In genomic region chr9:16884373-16884772, GRCh38 we compare ENCODE assay signal across 20 cellular contexts. TPM values are rescaled to one million over a fixed set of nuclear protein-coding genes. Genes with fewer than 3 reads are reported as not detected.
DNase-seq lines count a peak whose midpoint lies in the region; ATAC-seq and TF ChIP-seq lines count a peak whose summit lies in the region.
"Had no signal": no experiment of that assay in that cellular context is flagged by ENCODE, and none has a peak within 500 bp of the region (broad histone marks: within the 10 kb centered on the region; RNA-seq: fewer than 3 reads in every experiment).

No MANE protein-coding gene starts in this region.

- no peak overlapping the region for H2AFZ ChIP-seq in DND-41 (ENCODE audit: low read depth, low read length)

- H3K9ac ChIP-seq in DND-41 (ENCODE audit: low read depth, low read length) = no peak overlapping the region; the same call in 1 of the 2 replicates

- H3K4me1 ChIP-seq in DND-41 (ENCODE audit: insufficient read depth, low read length) (peaks cover 46% of the 10 kb centered on the region), esophagus squamous epithelium (peaks cover 0 to 20% (median 0%) of the 10 kb centered on the region in 3 donors)
- H3K4me1 ChIP-seq: right atrium auricular region had no signal

- H3K4me3 ChIP-seq in DND-41 (ENCODE audit: low read depth in 1 of 2, low read length in 2 of 2) (no peak overlapping the region), esophagus squamous epithelium (no peak overlapping the region)
- H3K4me3 ChIP-seq: ovary, right atrium auricular region, upper lobe of left lung had no signal

- peak overlapping the region; percentile 70 for H3K27ac ChIP-seq in DND-41 (ENCODE audit: low read length)
- H3K27ac ChIP-seq in esophagus squamous epithelium = peak overlapping the region in 3 of 4 donors; percentile 0 to 40 (median 18)
- H3K27ac ChIP-seq: ovary, right atrium auricular region, upper lobe of left lung, VCaP had no signal

- intact Hi-C loops in esophagus squamous epithelium (cut with DNase I) = no loop called here

- DNase-seq in DND-41 = no peak
- DNase-seq in OCI-M1 (lab: John Stamatoyannopoulos, UW) = peak; percentile 71
- DNase-seq in esophagus squamous epithelium (lab: John Stamatoyannopoulos, UW) = no peak
- peak; percentile 32 for DNase-seq in pons (ENCODE audit: low spot score)
- no peak for DNase-seq in iPS-NIHi7 (ENCODE audit: extremely low spot score)
- DNase-seq in epidermal melanocyte (ENCODE audit: insufficient read length, low spot score) = no peak
- DNase-seq in AG08396 (ENCODE audit: low spot score) = no peak
- DNase-seq: activated CD4-positive, alpha-beta T cell treated with anti-CD3 and anti-CD28 coated beads, Interleukin-2, amount 10 ng/mL, durations not matched to agents 7 days and 5 days; activated CD8-positive, alpha-beta memory T cell treated with anti-CD3 and anti-CD28 coated beads, Interleukin-2, amount 50 U/mL, for 48 hours; effector CD4-positive, alpha-beta T cell; erythroblast; H9; NCI-H1694; NCI-H774; ovary had no signal

- WGBS in esophagus squamous epithelium, 2 donors = 17 to 34% methylated on average over 3 of the region's 3 CpGs

- ATAC-seq in DND-41 (ENCODE audit: insufficient read depth, low read depth) = 0 out of 3 replicates have a peak, but pooled peaks have one; percentile 1
- no peak for ATAC-seq in HG02885 (IDR thresholded peaks at IDR 0.05; ENCODE audit: poor library complexity, unreplicated experiment)

- TF ChIP-seq CTCF in DND-41 (IDR thresholded peaks at IDR 0.05; ENCODE audit: borderline replicate concordance, extremely low read depth, low read length, poor library complexity, severe bottlenecking) (no peak), esophagus squamous epithelium (IDR thresholded peaks at IDR 0.05) (no peak)

- H3K9me3 ChIP-seq in DND-41 (ENCODE audit: insufficient read depth, low read length, severe bottlenecking) (no peaks in the 10 kb centered on the region), esophagus squamous epithelium (no peaks in the 10 kb centered on the region)
- H3K9me3 ChIP-seq: ovary, right atrium auricular region, upper lobe of left lung had no signal

- no peaks in the 10 kb centered on the region for H3K27me3 ChIP-seq in DND-41 (ENCODE audit: insufficient read depth, low read length, poor library complexity)
- H3K27me3 ChIP-seq in esophagus squamous epithelium = no peaks in the 10 kb centered on the region
- H3K27me3 ChIP-seq: ovary, right atrium auricular region, upper lobe of left lung had no signal

- no peaks in the 10 kb centered on the region for H4K20me1 ChIP-seq in DND-41 (ENCODE audit: insufficient read depth, low read length)

- no peaks in the 10 kb centered on the region for H3K79me2 ChIP-seq in DND-41 (ENCODE audit: insufficient read depth, low read length)

- H3K36me3 ChIP-seq in DND-41 (ENCODE audit: insufficient read depth, low read length) (no peaks in the 10 kb centered on the region), esophagus squamous epithelium (no peaks in the 10 kb centered on the region)
- H3K36me3 ChIP-seq: ovary, right atrium auricular region, upper lobe of left lung had no signal

- no peak for TF ChIP-seq POLR2A in esophagus squamous epithelium (IDR thresholded peaks at IDR 0.05)

- H3K4me2 ChIP-seq in DND-41 (ENCODE audit: insufficient read depth, low read length) = 0 out of 2 replicates have a peak overlapping the region, but pooled peaks have one; percentile 2

RNA-seq across cellular contexts. Expression of gene BNC2, which starts 13.9 kb away (rescaled TPM):
- total RNA-seq in esophagus squamous epithelium = 10 to 100 TPM in 2 of 4 donors, 1 to 10 TPM in 2; 3.6 to 41.8 (median 8.5) TPM
- total RNA-seq: activated CD4-positive, alpha-beta T cell treated with anti-CD3 and anti-CD28 coated beads, Interleukin-2, amount 10 ng/mL, durations not matched to agents 7 days and 5 days; MCF 10A had no signal

Comparison
In these comparisons a context has a peak if more than half of its experiments do, and no peak if none do; other contexts are left out.
1. DNase-seq: peak in OCI-M1 (single experiment) and pons (single experiment); none in DND-41 (single experiment), esophagus squamous epithelium (single experiment), iPS-NIHi7 (single experiment), epidermal melanocyte (single experiment) and AG08396 (single experiment).